Comparison of ENCODE assay signal across 8 cellular contexts in genomic region chr5:77180167-77181081, GRCh38. TPM values are rescaled to one million over a fixed set of nuclear protein-coding genes. Genes with fewer than 3 reads are reported as not detected.
DNase-seq lines count a peak whose midpoint lies in the region; ATAC-seq and TF ChIP-seq lines count a peak whose summit lies in the region.

No MANE protein-coding gene starts in this region.

- no peak overlapping the region for H3K27ac Mint-ChIP-seq in activated naive CD8-positive, alpha-beta T cell
- H3K27ac Mint-ChIP-seq in activated naive CD8-positive, alpha-beta T cell treated with anti-CD3 and anti-CD28 coated beads, Interleukin-2, amount 50 U/mL, for 24 hours: no peak overlapping the region

- H3K4me1 Mint-ChIP-seq in activated naive CD8-positive, alpha-beta T cell (ENCODE audit: low read depth): peaks cover 4% of the 10 kb centered on the region
- no peaks in the 10 kb centered on the region for H3K4me1 Mint-ChIP-seq in activated naive CD8-positive, alpha-beta T cell treated with anti-CD3 and anti-CD28 coated beads, Interleukin-2, amount 50 U/mL, for 24 hours

- peak overlapping the region; percentile 68 for H3K4me3 ChIP-seq in coronary artery
- H3K4me3 ChIP-seq in mesodermal cell (ENCODE audit: extremely low read depth, insufficient read depth, low read length, poor library complexity, severe bottlenecking): peak overlapping the region; percentile 35
- peak overlapping the region; percentile 31 to 48 for H3K4me3 ChIP-seq in uterus

- intact Hi-C loops in uterus (cut with DNase I; ENCODE audit: low total_unique reads): no loop called here

- H3K4me1 ChIP-seq in mesodermal cell (ENCODE audit: control insufficient read depth, insufficient read depth, low read length, poor library complexity, severe bottlenecking) (no peaks in the 10 kb centered on the region), uterus (no peaks in the 10 kb centered on the region)

- no peak for ATAC-seq in activated naive CD8-positive, alpha-beta T cell treated with anti-CD3 and anti-CD28 coated beads, Interleukin-2, amount 50 U/mL, for 24 hours
- ATAC-seq in GM19452 (IDR thresholded peaks at IDR 0.05; ENCODE audit: unreplicated experiment): no peak

- H3K36me3 Mint-ChIP-seq in activated naive CD8-positive, alpha-beta T cell: no peaks in the 10 kb centered on the region
- no peaks in the 10 kb centered on the region for H3K36me3 Mint-ChIP-seq in activated naive CD8-positive, alpha-beta T cell treated with anti-CD3 and anti-CD28 coated beads, Interleukin-2, amount 50 U/mL, for 24 hours (ENCODE audit: low read depth)

- 2 to 4% methylated on average over 56 to 59 of the region's 69 CpGs for WGBS in mesodermal cell (ENCODE audit: insufficient coverage in 2 of 2), 2 experiments

- peak overlapping the region in 1 of 2 donors; percentile 68 for H3K27ac ChIP-seq in coronary artery
- H3K27ac ChIP-seq in mesodermal cell (ENCODE audit: low read depth, low read length, severe bottlenecking): no peak overlapping the region
- H3K27ac ChIP-seq in uterus: no peak overlapping the region

- peaks cover 19% of the 10 kb centered on the region for H3K27me3 Mint-ChIP-seq in activated naive CD8-positive, alpha-beta T cell
- peaks cover 46% of the 10 kb centered on the region for H3K27me3 Mint-ChIP-seq in activated naive CD8-positive, alpha-beta T cell treated with anti-CD3 and anti-CD28 coated beads, Interleukin-2, amount 50 U/mL, for 24 hours

- H3K27me3 ChIP-seq in uterus: no peaks in the 10 kb centered on the region

- TF ChIP-seq CTCF in coronary artery (IDR thresholded peaks at IDR 0.05) (no peak), uterus (IDR thresholded peaks at IDR 0.05) (no peak)

- no peak for DNase-seq in activated naive CD8-positive, alpha-beta T cell treated with anti-CD3 and anti-CD28 coated beads, Interleukin-2, amount 50 U/mL, for 24 hours
- DNase-seq in coronary artery (ENCODE audit: low spot score) (no peak), uterus (peak in 1 of 2 donors; percentile 48), OCI-M2 (lab: John Stamatoyannopoulos, UW; ENCODE audit: unreplicated experiment) (no peak), NCI-H1048 (lab: John Stamatoyannopoulos, UW) (no peak)

- H3K9me3 ChIP-seq in mesodermal cell (ENCODE audit: control insufficient read depth, low read length) (no peaks in the 10 kb centered on the region), uterus (no peaks in the 10 kb centered on the region)

- H3K9me3 Mint-ChIP-seq in activated naive CD8-positive, alpha-beta T cell (ENCODE audit: low read depth): no peaks in the 10 kb centered on the region
- no peaks in the 10 kb centered on the region for H3K9me3 Mint-ChIP-seq in activated naive CD8-positive, alpha-beta T cell treated with anti-CD3 and anti-CD28 coated beads, Interleukin-2, amount 50 U/mL, for 24 hours

- peak overlapping the region; percentile 23 for H3K4me3 Mint-ChIP-seq in activated naive CD8-positive, alpha-beta T cell
- H3K4me3 Mint-ChIP-seq in activated naive CD8-positive, alpha-beta T cell treated with anti-CD3 and anti-CD28 coated beads, Interleukin-2, amount 50 U/mL, for 24 hours: no peak overlapping the region

- H3K36me3 ChIP-seq in mesodermal cell (ENCODE audit: control insufficient read depth, insufficient read depth, low read length) (no peaks in the 10 kb centered on the region), uterus (no peaks in the 10 kb centered on the region)

- TF ChIP-seq POLR2A in uterus (IDR thresholded peaks at IDR 0.05): no peak

RNA-seq across cellular contexts. Expression of gene PDE8B, which starts 30.1 kb away (rescaled TPM):
- 0.29 TPM for polyA plus RNA-seq in mesodermal cell (2013, experiment 1 of 2)
- polyA plus RNA-seq in mesodermal cell (2013, experiment 2 of 2): 1.3 TPM
- total RNA-seq in uterus: 10 to 100 TPM; 13.0 to 54.4 (median 27.3) TPM
